23 cellular contexts compared by ENCODE assay signal in the genomic region with DNA sequence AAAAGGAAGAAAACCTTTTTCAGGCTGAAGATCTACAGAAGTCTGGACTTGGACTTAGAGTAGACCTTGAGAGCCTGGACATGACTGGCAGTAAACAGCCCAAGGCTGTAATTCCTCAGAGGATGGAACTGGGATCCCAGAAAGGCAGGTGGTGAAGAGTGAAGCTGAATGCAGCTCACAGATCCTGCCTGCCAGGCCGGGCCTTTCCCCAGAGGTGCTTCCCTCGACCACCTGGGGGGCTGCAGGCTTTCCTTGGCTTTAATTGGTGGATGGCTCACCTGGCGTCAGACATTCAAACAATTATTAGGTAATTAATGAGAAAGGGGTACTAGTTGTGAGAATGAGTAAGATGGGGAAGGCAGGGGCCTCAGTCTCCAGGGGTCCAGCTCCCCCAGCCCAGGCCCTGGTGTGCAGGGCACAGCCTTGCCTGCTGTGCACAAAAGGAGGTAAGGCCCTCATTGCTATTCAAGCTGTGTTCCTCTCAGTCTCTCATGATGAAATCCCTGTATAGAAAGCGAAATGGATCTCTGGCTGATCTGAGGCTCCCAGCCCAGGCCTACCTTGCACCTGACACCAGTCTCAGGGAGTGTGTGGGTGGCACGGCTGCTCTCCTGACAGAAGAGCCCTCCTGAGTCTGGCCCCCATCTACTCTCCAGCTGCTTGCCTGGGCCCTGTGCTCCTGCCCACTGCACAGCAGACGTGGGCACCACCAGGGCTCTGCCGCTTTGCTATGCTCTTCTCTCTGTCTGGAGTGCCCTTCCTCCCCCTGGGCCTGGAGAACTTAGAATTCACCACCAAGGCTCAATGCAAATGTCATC.
"Had no signal": no experiment of that assay in that cellular context is flagged by ENCODE, and none has a peak within 500 bp of the region (broad histone marks: within the 10 kb centered on the region; RNA-seq: fewer than 3 reads in every experiment).

No MANE protein-coding gene starts in this region.

- H3K36me3 ChIP-seq: heart right ventricle, neutrophil, pancreas, right lobe of liver, upper lobe of left lung had no signal

- ATAC-seq: activated T-cell treated with anti-CD3 and anti-CD28 coated beads, Interleukin-2, amount 50 U/mL, for 4 hours; heart right ventricle; left cardiac atrium; pancreas; right lobe of liver; stimulated activated naive B cell treated with anti-CD40 and anti-IgM and Interleukin-4, amounts not matched to agents 10 μg/mL and 1 μg/mL and 100 μg/mL, for 72 hours had no signal

- H3K27me3 ChIP-seq: pancreas, right lobe of liver, testis, upper lobe of left lung had no signal

- H3K4me3 ChIP-seq: heart right ventricle, pancreas, right lobe of liver, testis, upper lobe of left lung had no signal

- DNase-seq: activated B cell treated with CpG ODN at 0.5 μM for 24 hours; activated CD4-positive, alpha-beta T cell treated with anti-CD3 and anti-CD28 coated beads for 4 hours; activated CD4-positive, alpha-beta T cell treated with anti-CD3 and anti-CD28 coated beads, Interleukin-2, amount 50 U/mL, for 48 hours; activated CD8-positive, alpha-beta memory T cell treated with anti-CD3 and anti-CD28 coated beads, Interleukin-2, amount 50 U/mL, for 48 hours; activated naive CD4-positive, alpha-beta T cell treated with Interleukin-2 at 50 U/mL for 16 hours; activated naive CD8-positive, alpha-beta T cell treated with anti-CD3 and anti-CD28 coated beads for 36 hours; activated T-cell treated with anti-CD3 and anti-CD28 coated beads, Interleukin-2, amount 50 U/mL, for 4 hours; central memory CD4-positive, alpha-beta T cell; dermis blood vessel endothelial cell; effector CD8-positive, alpha-beta T cell; erythroblast; foreskin fibroblast; heart right ventricle; islet precursor cell; left cardiac atrium; pancreas; right lobe of liver; small intestine; stimulated activated naive B cell treated with anti-CD40 and anti-IgM and Interleukin-4, amounts not matched to agents 10 μg/mL and 1 μg/mL and 100 μg/mL, for 72 hours; T1000; testis had no signal
